15 cellular contexts compared by ENCODE assay signal in the genomic region with DNA sequence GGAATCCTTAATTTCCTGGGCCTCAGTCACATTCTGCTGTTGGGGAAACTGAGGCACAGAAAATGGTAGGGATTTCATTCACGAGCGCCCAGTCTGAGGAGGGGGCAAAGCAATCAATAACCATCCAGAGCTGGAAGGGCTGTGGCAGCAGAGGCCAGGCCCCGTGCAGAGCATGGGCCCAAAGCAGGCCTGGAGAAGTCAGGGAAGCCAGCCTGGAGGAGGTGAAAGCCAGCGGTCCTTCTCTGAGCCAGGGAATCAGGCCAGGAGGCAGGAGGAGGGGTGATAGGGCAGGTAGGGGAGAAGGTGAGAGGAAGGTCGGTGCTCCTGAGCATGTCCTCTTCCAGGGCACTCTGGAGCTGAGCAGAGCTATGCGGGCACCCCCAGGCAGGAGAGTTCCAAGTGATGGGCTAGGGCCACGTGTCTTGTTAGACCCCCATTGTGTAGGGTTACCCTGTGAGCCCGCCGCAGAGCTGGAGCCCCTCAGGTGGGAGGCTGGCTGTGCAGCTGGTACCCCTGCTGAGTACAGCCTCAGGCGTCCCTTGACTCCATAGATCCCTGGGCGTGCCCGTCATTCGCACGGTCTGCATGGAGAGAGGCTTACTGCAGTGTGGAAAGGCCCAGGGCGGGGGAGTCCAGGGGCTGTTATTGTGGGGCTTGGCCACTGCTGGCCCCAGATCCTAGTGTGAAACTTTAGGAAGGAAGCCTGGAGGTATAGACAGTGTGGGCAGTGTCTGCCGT. TPM values are rescaled to one million over a fixed set of nuclear protein-coding genes. Genes with fewer than 3 reads are reported as not detected.
DNase-seq lines count a peak whose midpoint lies in the region; ATAC-seq, FAIRE-seq and TF ChIP-seq lines count a peak whose summit lies in the region.
"Had no signal": no experiment of that assay in that cellular context is flagged by ENCODE, and none has a peak within 500 bp of the region (broad histone marks: within the 10 kb centered on the region; RNA-seq: fewer than 3 reads in every experiment).

No MANE protein-coding gene starts in this region.

- H3K27ac ChIP-seq in ACC112 (ENCODE audit: low read depth, low read length) = no peak overlapping the region
- peak overlapping the region in 2 of 4 donors; percentile 33 to 62 for H3K27ac ChIP-seq in pancreas

- 90 to 94% methylated on average over 16 of the region's 16 CpGs for WGBS in pancreas, 2 donors

- ATAC-seq in pancreas = no peak
- ATAC-seq: activated CD8-positive, alpha-beta T cell treated with anti-CD3 and anti-CD28 coated beads for 36 hours; naive thymus-derived CD8-positive, alpha-beta T cell had no signal

- H3K4me1 ChIP-seq in ACC112 (ENCODE audit: control insufficient read depth, insufficient read depth, low read length, unreplicated experiment) (peaks cover 63% of the 10 kb centered on the region), pancreas (peaks cover 4 to 17% (median 7%) of the 10 kb centered on the region in 3 donors)

- no peaks in the 10 kb centered on the region for H3K9me3 Mint-ChIP-seq in endothelial cell (ENCODE audit: unreplicated experiment)
- no peaks in the 10 kb centered on the region for H3K9me3 Mint-ChIP-seq in activated CD4-positive, alpha-beta T cell treated with anti-CD3 and anti-CD28 coated beads, Interleukin-2, amount 10 ng/mL, durations not matched to agents 7 days and 5 days
- H3K9me3 Mint-ChIP-seq: activated CD8-positive, alpha-beta T cell treated with anti-CD3 and anti-CD28 coated beads for 36 hours had no signal

- H3K36me3 ChIP-seq in ACC112 (ENCODE audit: insufficient read depth, low read length) (peaks cover 10% of the 10 kb centered on the region; the same call in 1 of the 2 replicates), pancreas (no peaks in the 10 kb centered on the region)

- POLR2A ChIA-PET in activated CD4-positive, alpha-beta T cell treated with anti-CD3 and anti-CD28 coated beads, Interleukin-2, amount 10 ng/mL, durations not matched to agents 7 days and 5 days (lab: Charles Lee) = no interaction called here

- TF ChIP-seq POLR2A in GM12891 (IDR thresholded peaks at IDR 0.05; ENCODE audit: low read depth, low read length) = no peak

- intact Hi-C loops in pancreas (cut with DNase I) = no loop called here

- H3K27me3 ChIP-seq in ACC112 (ENCODE audit: insufficient read depth, low read length) = no peaks in the 10 kb centered on the region
- no peaks in the 10 kb centered on the region for H3K27me3 ChIP-seq in pancreas
- H3K27me3 ChIP-seq: heart left ventricle had no signal

- peaks cover 35% of the 10 kb centered on the region for H3K79me2 ChIP-seq in ACC112 (ENCODE audit: control insufficient read depth, insufficient read depth, low read length, unreplicated experiment)

- peaks cover 18% of the 10 kb centered on the region for H3K4me1 Mint-ChIP-seq in endothelial cell (ENCODE audit: unreplicated experiment)
- no peaks in the 10 kb centered on the region for H3K4me1 Mint-ChIP-seq in activated CD4-positive, alpha-beta T cell treated with anti-CD3 and anti-CD28 coated beads, Interleukin-2, amount 10 ng/mL, durations not matched to agents 7 days and 5 days

- no peaks in the 10 kb centered on the region for H3K9me3 ChIP-seq in pancreas
- H3K9me3 ChIP-seq: heart left ventricle had no signal

- CTCF ChIA-PET in activated CD4-positive, alpha-beta T cell treated with anti-CD3 and anti-CD28 coated beads, Interleukin-2, amount 10 ng/mL, durations not matched to agents 7 days and 5 days (lab: Charles Lee) = no interaction called here

- TF ChIP-seq CTCF in endothelial cell (IDR thresholded peaks at IDR 0.05; ENCODE audit: unreplicated experiment) (no peak), pancreas (IDR thresholded peaks at IDR 0.05) (no peak)

- peaks cover 25% of the 10 kb centered on the region for H3K27me3 Mint-ChIP-seq in endothelial cell (ENCODE audit: unreplicated experiment)
- H3K27me3 Mint-ChIP-seq in activated CD4-positive, alpha-beta T cell treated with anti-CD3 and anti-CD28 coated beads, Interleukin-2, amount 10 ng/mL, durations not matched to agents 7 days and 5 days = peaks cover 7% of the 10 kb centered on the region

- H2AFZ ChIP-seq in ACC112 (ENCODE audit: low read length, unreplicated experiment) = no peak overlapping the region

- peak overlapping the region; percentile 7; the same call in 1 of the 2 replicates for H3K4me3 ChIP-seq in ACC112 (ENCODE audit: low read depth, low read length)
- no peak overlapping the region for H3K4me3 ChIP-seq in pancreas

- H3K4me3 Mint-ChIP-seq in endothelial cell (ENCODE audit: unreplicated experiment) = peak overlapping the region; percentile 42
- H3K4me3 Mint-ChIP-seq in activated CD4-positive, alpha-beta T cell treated with anti-CD3 and anti-CD28 coated beads, Interleukin-2, amount 10 ng/mL, durations not matched to agents 7 days and 5 days = no peak overlapping the region
- H3K4me3 Mint-ChIP-seq: activated CD8-positive, alpha-beta T cell treated with anti-CD3 and anti-CD28 coated beads for 36 hours; naive thymus-derived CD8-positive, alpha-beta T cell had no signal

- FAIRE-seq in pancreas (lab: Jason Lieb, UNC) = no peak
- no peak for FAIRE-seq in GM12891 (lab: Jason Lieb, UNC)
- FAIRE-seq: endometrium, TTC549 had no signal

- H3K27ac Mint-ChIP-seq in endothelial cell (ENCODE audit: unreplicated experiment) = no peak overlapping the region
- no peak overlapping the region for H3K27ac Mint-ChIP-seq in activated CD4-positive, alpha-beta T cell treated with anti-CD3 and anti-CD28 coated beads, Interleukin-2, amount 10 ng/mL, durations not matched to agents 7 days and 5 days
- H3K27ac Mint-ChIP-seq: activated CD8-positive, alpha-beta T cell treated with anti-CD3 and anti-CD28 coated beads for 36 hours had no signal

- peaks cover 27% of the 10 kb centered on the region for H3K36me3 Mint-ChIP-seq in endothelial cell (ENCODE audit: low read depth, unreplicated experiment)
- H3K36me3 Mint-ChIP-seq in activated CD4-positive, alpha-beta T cell treated with anti-CD3 and anti-CD28 coated beads, Interleukin-2, amount 10 ng/mL, durations not matched to agents 7 days and 5 days (ENCODE audit: low read depth) = no peaks in the 10 kb centered on the region
- H3K36me3 Mint-ChIP-seq: naive thymus-derived CD8-positive, alpha-beta T cell had no signal

- DNase-seq in NCI-H345 treated with DMSO at 0.1 percent for 48 hours (lab: John Stamatoyannopoulos, UW; ENCODE audit: unreplicated experiment) = peak; percentile 59
- DNase-seq in endothelial cell (ENCODE audit: low spot score) = no peak
- peak in 5 of 6 donors; percentile 11 to 70 (median 31) for DNase-seq in pancreas
- no peak for DNase-seq in activated CD4-positive, alpha-beta T cell treated with anti-CD3 and anti-CD28 coated beads, Interleukin-2, amount 10 ng/mL, durations not matched to agents 7 days and 5 days
- DNase-seq in epidermal melanocyte (ENCODE audit: insufficient read length, low spot score) = no peak
- DNase-seq in NCI-H2029 treated with DMSO at 0.1 percent for 48 hours (lab: John Stamatoyannopoulos, UW) = no peak
- DNase-seq in GM12891 (ENCODE audit: insufficient read length, low spot score) = no peak
- DNase-seq: activated CD8-positive, alpha-beta T cell treated with anti-CD3 and anti-CD28 coated beads for 36 hours; activated naive CD4-positive, alpha-beta T cell had no signal

TF ChIP-seq in GM12891, 5 proteins besides CTCF, POLR2A, EP300 and RAD21:
- TF ChIP-seq TAF1 (IDR thresholded peaks at IDR 0.05; ENCODE audit: low read depth, low read length) (no peak), SPI1 (IDR thresholded peaks at IDR 0.05; ENCODE audit: low read depth, low read length) (no peak), POU2F2 (IDR thresholded peaks at IDR 0.05; ENCODE audit: low read depth, low read length) (no peak), POLR2AphosphoS5 (IDR thresholded peaks at IDR 0.05; ENCODE audit: low read depth, low read length) (no peak), PAX5 (IDR thresholded peaks at IDR 0.05; ENCODE audit: insufficient read depth, low read length, severe bottlenecking) (no peak)

RNA-seq across cellular contexts. Expression of gene TNFAIP2, which starts 4.8 kb away (rescaled TPM):
- 163 TPM for total RNA-seq in endothelial cell (ENCODE audit: unreplicated experiment)
- 100 to 1,000 TPM in 1 of 6 donors, 10 to 100 TPM in 3, 1 to 10 TPM in 2; 7.0 to 188 (median 27.7) TPM for total RNA-seq in pancreas
- 100 to 1,000 TPM; 123 to 288 TPM for polyA plus RNA-seq in pancreas
- under 1 TPM in 1 of 2 experiments, not detected in 1; 0.60 TPM for total RNA-seq in activated CD4-positive, alpha-beta T cell treated with anti-CD3 and anti-CD28 coated beads, Interleukin-2, amount 10 ng/mL, durations not matched to agents 7 days and 5 days
- 68.7 TPM for polyA plus RNA-seq in GM12891 (2012; ENCODE audit: low read depth, missing spikeins)
- total RNA-seq: SK-MEL-5 had no signal
- polyA plus RNA-seq: naive thymus-derived CD8-positive, alpha-beta T cell had no signal

RNA-seq across cellular contexts. Expression of gene EXOC3L4, which starts 33.5 kb away (rescaled TPM):
- not detected for total RNA-seq in endothelial cell (ENCODE audit: unreplicated experiment)
- total RNA-seq in pancreas = 1 to 10 TPM in 4 of 6 donors, under 1 TPM in 2; 0.63 to 6.2 (median 1.3) TPM
- 1 to 10 TPM; 5.0 to 8.9 TPM for polyA plus RNA-seq in pancreas
- total RNA-seq in activated CD4-positive, alpha-beta T cell treated with anti-CD3 and anti-CD28 coated beads, Interleukin-2, amount 10 ng/mL, durations not matched to agents 7 days and 5 days = not detected
- not detected for polyA plus RNA-seq in GM12891 (2012; ENCODE audit: low read depth, missing spikeins)
- total RNA-seq: activated CD8-positive, alpha-beta T cell treated with anti-CD3 and anti-CD28 coated beads for 36 hours; naive thymus-derived CD8-positive, alpha-beta T cell; SK-MEL-5 had no signal
- polyA plus RNA-seq: naive thymus-derived CD8-positive, alpha-beta T cell had no signal

RNA-seq across cellular contexts. Expression of gene LBHD2, which starts 44.0 kb away (rescaled TPM):
- not detected for total RNA-seq in endothelial cell (ENCODE audit: unreplicated experiment)
- not detected for total RNA-seq in pancreas
- polyA plus RNA-seq in pancreas = not detected
- total RNA-seq in activated CD4-positive, alpha-beta T cell treated with anti-CD3 and anti-CD28 coated beads, Interleukin-2, amount 10 ng/mL, durations not matched to agents 7 days and 5 days = not detected
- polyA plus RNA-seq in GM12891 (2012; ENCODE audit: low read depth, missing spikeins) = not detected
- total RNA-seq: activated CD8-positive, alpha-beta T cell treated with anti-CD3 and anti-CD28 coated beads for 36 hours; heart left ventricle; naive thymus-derived CD8-positive, alpha-beta T cell; SK-MEL-5 had no signal
- polyA plus RNA-seq: naive thymus-derived CD8-positive, alpha-beta T cell had no signal

Comparison
In these comparisons a context has a peak if more than half of its experiments do, and no peak if none do; other contexts are left out.
1. DNase-seq: peak in NCI-H345 treated with DMSO at 0.1 percent for 48 hours (single experiment) and pancreas (5 of 6); none in endothelial cell (single experiment), activated CD4-positive, alpha-beta T cell treated with anti-CD3 and anti-CD28 coated beads, Interleukin-2, amount 10 ng/mL, durations not matched to agents 7 days and 5 days (single experiment), epidermal melanocyte (single experiment), NCI-H2029 treated with DMSO at 0.1 percent for 48 hours (single experiment) and GM12891 (single experiment).
2. RNA of gene TNFAIP2, which starts 4.8 kb away (total RNA-seq): 163 TPM in endothelial cell (single experiment) and 7.0 to 188 TPM in pancreas; 0.60 TPM in activated CD4-positive, alpha-beta T cell treated with anti-CD3 and anti-CD28 coated beads, Interleukin-2, amount 10 ng/mL, durations not matched to agents 7 days and 5 days; every median in the first group is over 4 times any median in the second.